In the genomic region with DNA sequence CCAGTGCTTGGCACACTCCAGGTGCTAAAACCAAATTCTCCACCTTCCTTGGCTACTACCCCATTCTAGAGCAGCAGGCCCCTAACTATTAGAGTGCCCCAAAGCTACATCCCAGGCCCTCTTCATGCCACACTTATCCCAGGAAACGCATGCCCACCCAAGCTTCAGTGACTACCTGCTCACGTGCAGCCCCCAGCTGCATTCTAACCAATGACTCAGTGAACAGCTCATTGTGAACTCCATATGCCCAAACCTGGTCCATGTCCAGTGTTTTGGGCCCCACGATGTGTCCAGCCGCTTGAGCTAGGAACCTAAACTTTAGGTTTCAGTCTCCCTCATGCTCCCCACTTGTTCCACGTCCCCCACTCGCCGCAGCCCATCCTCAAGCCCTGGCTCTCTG, we compare ENCODE assay signal across 24 cellular contexts. TPM values are rescaled to one million over a fixed set of nuclear protein-coding genes. Genes with fewer than 3 reads are reported as not detected.
"Had no signal": no experiment of that assay in that cellular context is flagged by ENCODE, and none has a peak within 500 bp of the region (broad histone marks: within the 10 kb centered on the region; RNA-seq: fewer than 3 reads in every experiment).

No MANE protein-coding gene starts in this region.

- H3K27ac Mint-ChIP-seq: activated T-cell treated with anti-CD3 and anti-CD28 coated beads, Interleukin-2, amount 50 U/mL, for 72 hours; memory B cell; T-helper 2 cell treated with Interferon-gamma antibody and Interleukin-4, amounts not matched to agents 5 μg/mL and 100 μg/mL, for 36 hours had no signal

- H3K4me2 ChIP-seq: hepatocyte had no signal

- H3K4me3 ChIP-seq: hepatocyte, mucosa of descending colon, pancreas, spleen, thyroid gland had no signal

- H3K9me3 Mint-ChIP-seq: activated T-cell treated with anti-CD3 and anti-CD28 coated beads, Interleukin-2, amount 50 U/mL, for 72 hours; central memory CD8-positive, alpha-beta T cell; memory B cell; naive B cell; T-helper 2 cell treated with Interferon-gamma antibody and Interleukin-4, amounts not matched to agents 5 μg/mL and 100 μg/mL, for 36 hours had no signal

- ATAC-seq: activated T-cell treated with anti-CD3 and anti-CD28 coated beads, Interleukin-2, amount 50 U/mL, for 72 hours; esophagus mucosa; mucosa of descending colon; pancreas had no signal

- H2AFZ ChIP-seq: hepatocyte had no signal

- H3K27ac ChIP-seq: hepatocyte, neutrophil, pancreas, spleen, thyroid gland had no signal

- H3K36me3 Mint-ChIP-seq: memory B cell, naive B cell had no signal

- H3K27me3 ChIP-seq: hepatocyte, pancreas, thyroid gland had no signal

- H3K4me1 Mint-ChIP-seq: central memory CD8-positive, alpha-beta T cell; naive B cell had no signal

- H3K9me3 ChIP-seq: mucosa of descending colon, neutrophil, pancreas, spleen, thyroid gland had no signal

- H3K79me2 ChIP-seq: hepatocyte had no signal

- DNase-seq: activated CD4-positive, alpha-beta T cell treated with anti-CD3 and anti-CD28 coated beads, Interleukin-2, amount 50 U/mL, for 1 hour; activated CD4-positive, CD25-positive, alpha-beta regulatory T cell treated with anti-CD3 and anti-CD28 coated beads, Interleukin-2, amount 50 U/mL, for 72 hours; activated CD8-positive, alpha-beta memory T cell treated with anti-CD3 and anti-CD28 coated beads for 24 hours; activated effector memory CD4-positive, alpha-beta T cell treated with anti-CD3 and anti-CD28 coated beads, Interleukin-2, amount 50 U/mL, for 16 hours; activated naive CD4-positive, alpha-beta T cell treated with anti-CD3 and anti-CD28 coated beads, Interleukin-2, amount 50 U/mL, for 16 hours; activated T-cell treated with anti-CD3 and anti-CD28 coated beads, Interleukin-2, amount 50 U/mL, for 72 hours; aorta; cortex of kidney; mucosa of descending colon; naive B cell; spleen; stimulated activated CD8-positive, alpha-beta memory T cell treated with anti-CD3 and anti-CD28 coated beads, Interleukin-4, amount 100 ng/mL, for 48 hours; stimulated activated naive CD4-positive, alpha-beta T cell; thyroid gland had no signal

- H3K4me3 Mint-ChIP-seq: activated T-cell treated with anti-CD3 and anti-CD28 coated beads, Interleukin-2, amount 50 U/mL, for 72 hours; central memory CD8-positive, alpha-beta T cell; memory B cell; naive B cell; T-helper 2 cell treated with Interferon-gamma antibody and Interleukin-4, amounts not matched to agents 5 μg/mL and 100 μg/mL, for 36 hours had no signal

- H3K4me1 ChIP-seq: pancreas, spleen, thyroid gland had no signal

RNA-seq across cellular contexts. Expression of a gene that starts 41.5 kb away (rescaled TPM):
- total RNA-seq: activated T-cell treated with anti-CD3 and anti-CD28 coated beads, Interleukin-2, amount 50 U/mL, for 72 hours; fibroblast of villous mesenchyme; glomerular endothelial cell; liver; spleen; thyroid gland had no signal
- polyA plus RNA-seq: aorta, liver had no signal
